8 cellular contexts compared by ENCODE assay signal in genomic region chr7:95608344-95609173, GRCh38. TPM values are rescaled to one million over a fixed set of nuclear protein-coding genes. Genes with fewer than 3 reads are reported as not detected.
DNase-seq lines count a peak whose midpoint lies in the region; ATAC-seq, FAIRE-seq and TF ChIP-seq lines count a peak whose summit lies in the region.

No MANE protein-coding gene starts in this region.

- ATAC-seq in GM21423 (IDR thresholded peaks at IDR 0.05; ENCODE audit: unreplicated experiment) (peak; percentile 98), HG03575 (IDR thresholded peaks at IDR 0.05; ENCODE audit: extremely low read depth, insufficient number of reproducible peaks, low FRiP score, unreplicated experiment) (peak; percentile 95), lower lobe of right lung (peak; percentile 97 to 99)
- ATAC-seq in CD8-positive, alpha-beta T cell, result no peak

- DNase-seq in DMS79 treated with DMSO at 0.1 percent for 48 hours (lab: John Stamatoyannopoulos, UW) (peak; percentile 73), RPMI8226 (peak; percentile 96), H1 (ENCODE audit: low read depth in 1 of 2, low spot score in 2 of 2) (no peak), lower lobe of right lung (peak; percentile 94), suprapubic skin (ENCODE audit: low spot score in 2 of 2) (peak; percentile 95 to 97)
- no peak for DNase-seq in CD8-positive, alpha-beta T cell

- no peak overlapping the region for H3K14ac ChIP-seq in H1 (ENCODE audit: insufficient read length)

- H3K4me1 ChIP-seq in H1 (replicated peaks in 1 of 4; ENCODE audit: control insufficient read depth in 3 of 4, insufficient read depth in 4 of 4, low read length in 3 of 4), result no peaks in the 10 kb centered on the region
- peaks cover 62% of the 10 kb centered on the region for H3K4me1 ChIP-seq in lower lobe of right lung
- H3K4me1 ChIP-seq in suprapubic skin, result peaks cover 51% of the 10 kb centered on the region
- H3K4me1 ChIP-seq in CD8-positive, alpha-beta T cell (ENCODE audit: insufficient read depth, low read length), result no peaks in the 10 kb centered on the region

- H3K36me3 ChIP-seq in H1 (ENCODE audit: control insufficient read depth in 2 of 4, insufficient read depth in 4 of 4, low read length in 3 of 4), result no peaks in the 10 kb centered on the region
- H3K36me3 ChIP-seq in lower lobe of right lung, result no peaks in the 10 kb centered on the region
- no peaks in the 10 kb centered on the region for H3K36me3 ChIP-seq in suprapubic skin
- no peaks in the 10 kb centered on the region for H3K36me3 ChIP-seq in CD8-positive, alpha-beta T cell (ENCODE audit: insufficient read depth, low read length)

- H2BK15ac ChIP-seq in H1 (ENCODE audit: low read length), result no peak overlapping the region

- H2AK5ac ChIP-seq in H1 (ENCODE audit: low read depth, low read length), result no peak overlapping the region

- H4K20me1 ChIP-seq in H1 (replicated peaks in 1 of 2; ENCODE audit: control insufficient read depth in 1 of 2, insufficient read depth in 2 of 2, low read length in 2 of 2), result no peaks in the 10 kb centered on the region

- no peak overlapping the region for H2BK5ac ChIP-seq in H1 (ENCODE audit: low read depth, low read length)

- H4K5ac ChIP-seq in H1 (ENCODE audit: insufficient read length, low read depth, low read length), result no peak overlapping the region

- no peaks in the 10 kb centered on the region; a peak in 2 of 7 replicates for H3K27me3 ChIP-seq in H1 (replicated peaks in 1 of 4; ENCODE audit: control insufficient read depth in 3 of 4, extremely low read depth in 1 of 4, insufficient read depth in 3 of 4, low read length in 3 of 4)
- no peaks in the 10 kb centered on the region for H3K27me3 ChIP-seq in lower lobe of right lung (ENCODE audit: low read depth)
- no peaks in the 10 kb centered on the region for H3K27me3 ChIP-seq in suprapubic skin
- no peaks in the 10 kb centered on the region for H3K27me3 ChIP-seq in CD8-positive, alpha-beta T cell (ENCODE audit: insufficient read depth, low read length)

- no peaks in the 10 kb centered on the region for H3K79me1 ChIP-seq in H1 (ENCODE audit: low read depth, low read length)

- no peak for FAIRE-seq in H1 (lab: Jason Lieb, UNC)

- H2BK20ac ChIP-seq in H1 (ENCODE audit: low read length), result no peak overlapping the region

- H3K23ac ChIP-seq in H1 (ENCODE audit: insufficient read length), result no peak overlapping the region

- TF ChIP-seq CTCF in H1 (IDR thresholded peaks at IDR 0.05; ENCODE audit: control extremely low read depth in 1 of 3, insufficient read depth in 1 of 3, low read depth in 1 of 3, low read length in 3 of 3) (no peak), lower lobe of right lung (IDR thresholded peaks at IDR 0.05) (no peak), suprapubic skin (IDR thresholded peaks at IDR 0.05) (no peak)
- no peak for TF ChIP-seq CTCF in CD8-positive, alpha-beta T cell (IDR thresholded peaks at IDR 0.05)

- no peak overlapping the region for H3K9ac ChIP-seq in H1 (replicated peaks in 1 of 4; ENCODE audit: extremely low read depth in 1 of 4, low read depth in 3 of 4, low read length in 3 of 4)

- no peak overlapping the region for H3K27ac ChIP-seq in H1 (ENCODE audit: low read depth, low read length)
- peak overlapping the region; percentile 90 for H3K27ac ChIP-seq in lower lobe of right lung
- peak overlapping the region; percentile 91 for H3K27ac ChIP-seq in suprapubic skin
- no peak overlapping the region for H3K27ac ChIP-seq in CD8-positive, alpha-beta T cell (ENCODE audit: low read depth, low read length)

- H3K4ac ChIP-seq in H1 (replicated peaks; ENCODE audit: insufficient read length, low read depth, low read length), result no peak overlapping the region

- H2BK12ac ChIP-seq in H1 (ENCODE audit: low read depth, low read length), result no peak overlapping the region

- peaks cover 5% of the 10 kb centered on the region for H3K9me3 Mint-ChIP-seq in CD8-positive, alpha-beta T cell

- CTCF ChIA-PET in H1 (lab: Charles Lee; ENCODE audit: partially characterized antibody), result interaction anchor here (0.7 to 1.9 kb wide), 6 partner anchors 8 to 240 kb away, joined by 3 to 5 read pairs (median 3); no protein-coding TSS in a partner anchor
- CTCF ChIA-PET in CD8-positive, alpha-beta T cell (lab: Charles Lee), result no interaction called here

- no peak for TF ChIP-seq EP300 in H1 (IDR thresholded peaks at IDR 0.05; ENCODE audit: borderline replicate concordance in 1 of 2, low read depth in 2 of 2, low read length in 2 of 2)
- TF ChIP-seq EP300 in suprapubic skin (IDR thresholded peaks at IDR 0.05), result peak; percentile 82

- POLR2A ChIA-PET in H1 (lab: Charles Lee; ENCODE audit: partially characterized antibody), result no interaction called here
- POLR2A ChIA-PET in CD8-positive, alpha-beta T cell (lab: Charles Lee), result no interaction called here

- peaks cover 0 to 8% of the 10 kb centered on the region in 2 experiments; a peak in 2 of 4 replicates for H3K9me3 ChIP-seq in H1 (ENCODE audit: insufficient read depth in 2 of 2, low read depth in 1 of 2, low read length in 1 of 2)
- H3K9me3 ChIP-seq in lower lobe of right lung, result no peaks in the 10 kb centered on the region
- no peaks in the 10 kb centered on the region for H3K9me3 ChIP-seq in suprapubic skin
- H3K9me3 ChIP-seq in CD8-positive, alpha-beta T cell (ENCODE audit: low read length), result no peaks in the 10 kb centered on the region

- no peak overlapping the region for H4K91ac ChIP-seq in H1 (replicated peaks; ENCODE audit: insufficient read length, low read length)

- no peaks in the 10 kb centered on the region for H3K36me3 Mint-ChIP-seq in CD8-positive, alpha-beta T cell

- H4K8ac ChIP-seq in H1 (ENCODE audit: extremely low read depth, insufficient read depth, low read length), result no peak overlapping the region

- H3K27me3 Mint-ChIP-seq in CD8-positive, alpha-beta T cell (ENCODE audit: low read depth), result peaks cover 2% of the 10 kb centered on the region

- H3K79me2 ChIP-seq in H1 (ENCODE audit: control insufficient read depth in 1 of 2, insufficient read depth in 2 of 2, low read length in 2 of 2), result no peaks in the 10 kb centered on the region

- no peaks in the 10 kb centered on the region for H3K4me1 Mint-ChIP-seq in CD8-positive, alpha-beta T cell (ENCODE audit: low read depth)

- no peak overlapping the region for H3K56ac ChIP-seq in H1 (replicated peaks; ENCODE audit: insufficient read length, low read depth, low read length)

- H2AFZ ChIP-seq in H1 (ENCODE audit: low read length), result no peak overlapping the region

- no peak for TF ChIP-seq RAD21 in H1 (IDR thresholded peaks at IDR 0.05 in 1 of 2, conservative IDR thresholded peaks at IDR 0.05 in 1 of 2; ENCODE audit: low read depth in 2 of 2, low read length in 2 of 2)

- no peaks in the 10 kb centered on the region for H3K23me2 ChIP-seq in H1 (ENCODE audit: low read depth, low read length)

- no peak overlapping the region; a peak in 1 of 4 replicates for H3K4me2 ChIP-seq in H1 (ENCODE audit: insufficient read depth in 1 of 2, low read depth in 2 of 2, low read length in 2 of 2)

- H3K18ac ChIP-seq in H1 (ENCODE audit: extremely low read depth, low read length), result no peak overlapping the region

- H2BK120ac ChIP-seq in H1 (replicated peaks; ENCODE audit: low read depth, low read length), result no peak overlapping the region

- WGBS in H1 (ENCODE audit: extremely low coverage in 1 of 2, insufficient coverage in 1 of 2, insufficient read length in 1 of 2, insufficient replicate concordance in 2 of 2, low coverage in 1 of 2, low lambda C conversion rate in 2 of 2, missing lambda C conversion rate in 1 of 2), 2 experiments, result 66% methylated on average over 11 of the region's 11 CpGs; no CpG with 5 or more reads in 1 of the 2 experiments
- WGBS in suprapubic skin, result 14% methylated on average over 11 of the region's 11 CpGs

- H3K4me3 ChIP-seq in H1 (ENCODE audit: extremely low read depth in 1 of 4, insufficient read depth in 2 of 4, low read depth in 3 of 4, low read length in 4 of 4), result no peak overlapping the region; a peak in 1 of 8 replicates
- peak overlapping the region; percentile 15 for H3K4me3 ChIP-seq in lower lobe of right lung
- H3K4me3 ChIP-seq in suprapubic skin, result peak overlapping the region; percentile 20
- H3K4me3 ChIP-seq in CD8-positive, alpha-beta T cell (ENCODE audit: low read depth, low read length), result no peak overlapping the region

- H3K27ac Mint-ChIP-seq in CD8-positive, alpha-beta T cell, result no peak overlapping the region

- no peak overlapping the region for H3K4me3 Mint-ChIP-seq in CD8-positive, alpha-beta T cell

- intact Hi-C loops in lower lobe of right lung (cut with DNase I), result no loop called here
- intact Hi-C loops in CD8-positive, alpha-beta T cell (cut with DNase I, micrococcal nuclease), result no loop called here

- TF ChIP-seq POLR2A in H1 (IDR thresholded peaks at IDR 0.05; ENCODE audit: control extremely low read depth in 1 of 2, low read depth in 2 of 2, low read length in 2 of 2) (no peak), suprapubic skin (IDR thresholded peaks at IDR 0.05) (peak in 1 of 2 donors; percentile 50)

TF ChIP-seq in H1, 55 proteins besides CTCF, POLR2A, EP300 and RAD21 (continues in another document):
- TF ChIP-seq SRF (IDR thresholded peaks at IDR 0.05; ENCODE audit: low read depth, low read length) (no peak), PHF8 (conservative IDR thresholded peaks at IDR 0.05; ENCODE audit: low read depth, low read length) (no peak), ASH2L (IDR thresholded peaks at IDR 0.05; ENCODE audit: low read length) (no peak), FOSL1 (IDR thresholded peaks at IDR 0.05; ENCODE audit: insufficient read depth, low read depth, low read length) (no peak), CREB1 (IDR thresholded peaks at IDR 0.05) (no peak), HDAC6 (IDR thresholded peaks at IDR 0.05; ENCODE audit: low read depth, low read length) (no peak), NANOG (IDR thresholded peaks at IDR 0.05; ENCODE audit: insufficient read depth, low read depth, low read length, poor library complexity, severe bottlenecking) (no peak), SIX5 (IDR thresholded peaks at IDR 0.05; ENCODE audit: low read depth, low read length) (no peak)

RNA-seq across cellular contexts. Expression of gene PDK4, which starts 12.2 kb away (rescaled TPM):
- total RNA-seq in H1 (2021; fragmentation: NEBNext Ultra II Directional; extraction: Animal tissue kit (Norgen Biotek cat#: 25700)), result 0.23 and 0.26 TPM in 2 replicates
- not detected in 2 replicates for polyA plus RNA-seq in H1 (2011; rRNA removed)
- polyA plus RNA-seq in H1 (2011; cell fraction: cytosol; rRNA removed), result 0.16 TPM
- polyA plus RNA-seq in H1 (2011; cell fraction: nucleus; rRNA removed), result 0.23 TPM
- polyA plus RNA-seq in H1 (2012, experiment 1 of 2), result 0.10 to 0.21 TPM (median 0.12 TPM) in 3 of 4 replicates, not detected in the other
- not detected for polyA plus RNA-seq in H1 (2012, experiment 2 of 2)
- 0.08 TPM for polyA plus RNA-seq in H1 (2013, experiment 1 of 2)
- 0.04 TPM for polyA plus RNA-seq in H1 (2013, experiment 2 of 2)
- polyA minus RNA-seq in H1 (2011; rRNA and poly(A)+ RNA removed), result 0.06 TPM in 1 of 2 replicates, not detected in the other
- polyA minus RNA-seq in H1 (2011; cell fraction: cytosol; rRNA and poly(A)+ RNA removed), result 1.8 TPM
- polyA minus RNA-seq in H1 (2011; cell fraction: nucleus; rRNA and poly(A)+ RNA removed), result 0.20 TPM
- total RNA-seq in lower lobe of right lung, result 243 TPM
- total RNA-seq in suprapubic skin, result 100 to 1,000 TPM in 3 of 4 donors, 10 to 100 TPM in 1; 84.2 to 975 (median 104) TPM
- total RNA-seq in CD8-positive, alpha-beta T cell, result not detected

Comparison
In these comparisons a context has a peak if more than half of its experiments do, and no peak if none do; other contexts are left out.
1. DNase-seq: peak in DMS79 treated with DMSO at 0.1 percent for 48 hours (single experiment), RPMI8226 (single experiment), lower lobe of right lung (single experiment) and suprapubic skin (2 of 2); none in H1 (0 of 2) and CD8-positive, alpha-beta T cell (0 of 7).
2. H3K27ac ChIP-seq: peak in lower lobe of right lung (single experiment) and suprapubic skin (single experiment); none in H1 (single experiment) and CD8-positive, alpha-beta T cell (single experiment).
3. H3K4me3 ChIP-seq: peak in lower lobe of right lung (single experiment) and suprapubic skin (single experiment); none in H1 (0 of 4) and CD8-positive, alpha-beta T cell (single experiment).
4. RNA of gene PDK4, which starts 12.2 kb away (total RNA-seq): 243 TPM in lower lobe of right lung (single experiment) and 84.2 to 975 TPM in suprapubic skin; 0.23 to 0.26 TPM in H1 and not detected in CD8-positive, alpha-beta T cell; every median in the first group is over 10 times any median in the second.